11 cellular contexts compared by ENCODE assay signal in genomic region chr5:69048233-69048632, GRCh38. TPM values are rescaled to one million over a fixed set of nuclear protein-coding genes. Genes with fewer than 3 reads are reported as not detected.
DNase-seq lines count a peak whose midpoint lies in the region; ATAC-seq, FAIRE-seq and TF ChIP-seq lines count a peak whose summit lies in the region.
"Had no signal": no experiment of that assay in that cellular context is flagged by ENCODE, and none has a peak within 500 bp of the region (broad histone marks: within the 10 kb centered on the region; RNA-seq: fewer than 3 reads in every experiment).

No MANE protein-coding gene starts in this region.

- H3K23ac ChIP-seq in trophoblast cell (ENCODE audit: low read length) = no peak overlapping the region

- FAIRE-seq in HepG2 (lab: Jason Lieb, UNC) = no peak

- TF ChIP-seq CTCF in Caco-2 (IDR thresholded peaks at IDR 0.05; ENCODE audit: insufficient read depth in 1 of 2, low read depth in 1 of 2, low read length in 1 of 2, severe bottlenecking in 1 of 2, unreplicated experiment in 1 of 2) (peak; percentile 18 to 35), HFF-Myc (IDR thresholded peaks at IDR 0.05; ENCODE audit: low read depth, low read length, missing control alignments) (peak; percentile 29), VCaP (conservative IDR thresholded peaks at IDR 0.05) (peak; percentile 93), HepG2 (CRISPR knock-in tag; IDR thresholded peaks at IDR 0.05) (peak; percentile 45)

- no peaks in the 10 kb centered on the region for H3K9me3 Mint-ChIP-seq in Caco-2 (ENCODE audit: unreplicated experiment)

- H3K9ac ChIP-seq in HepG2 (ENCODE audit: insufficient read depth, low read depth, low read length) = no peak overlapping the region
- H3K9ac ChIP-seq in trophoblast cell (ENCODE audit: low read length) = no peak overlapping the region

- no peak overlapping the region for H3K4me3 Mint-ChIP-seq in Caco-2 (ENCODE audit: unreplicated experiment)

- BruUV-seq in Caco-2 (replicated peaks; lab: Mats Ljungman, UMichigan) = no TSS peak
- no TSS peak for BruUV-seq in HepG2 (replicated peaks; lab: Mats Ljungman, UMichigan)

- H3K79me1 ChIP-seq in trophoblast cell (ENCODE audit: low read length) = peaks cover 2% of the 10 kb centered on the region

- H3K36me3 Mint-ChIP-seq in Caco-2 (ENCODE audit: insufficient read depth, unreplicated experiment) = peaks cover 5% of the 10 kb centered on the region

- H3K4ac ChIP-seq in trophoblast cell (ENCODE audit: low read depth, low read length) = no peak overlapping the region

- no peak overlapping the region for H4K12ac ChIP-seq in trophoblast cell (ENCODE audit: low read depth, low read length)

- no peak overlapping the region for H2BK120ac ChIP-seq in trophoblast cell (ENCODE audit: insufficient read depth, low read length, poor library complexity)

- no peak overlapping the region for H3K14ac ChIP-seq in trophoblast cell (ENCODE audit: low read length)

- no peak overlapping the region for H3K27ac Mint-ChIP-seq in Caco-2 (ENCODE audit: unreplicated experiment)

- H2BK12ac ChIP-seq in trophoblast cell (ENCODE audit: low read length) = no peak overlapping the region

- H3K4me3 ChIP-seq in Caco-2 (ENCODE audit: low read depth, low read length) = no peak overlapping the region
- H3K4me3 ChIP-seq in HFF-Myc (replicated peaks; ENCODE audit: low read depth, low read length) = no peak overlapping the region
- no peak overlapping the region for H3K4me3 ChIP-seq in HepG2 (replicated peaks in 1 of 3; ENCODE audit: insufficient read depth in 1 of 3, low read depth in 2 of 3, low read length in 3 of 3)
- no peak overlapping the region for H3K4me3 ChIP-seq in trophoblast cell (ENCODE audit: low read depth, low read length)
- H3K4me3 ChIP-seq: skin epidermis, tibial nerve had no signal

- DNase-seq in Caco-2 = no peak
- no peak for DNase-seq in HFF-Myc (ENCODE audit: extremely low read depth, low read depth)
- peak; percentile 7 for DNase-seq in HepG2 (ENCODE audit: low spot score)
- DNase-seq in trophoblast cell = no peak
- no peak for DNase-seq in glomerular visceral epithelial cell (ENCODE audit: extremely low spot score)
- DNase-seq in stimulated activated naive CD4-positive, alpha-beta T cell (lab: John Stamatoyannopoulos, UW) = no peak
- DNase-seq: activated naive CD4-positive, alpha-beta T cell treated with Interleukin-2 at 50 U/mL for 16 hours had no signal

- no peaks in the 10 kb centered on the region for H4K20me1 ChIP-seq in HepG2 (ENCODE audit: insufficient read depth, low read length)

- H3K4me1 Mint-ChIP-seq in Caco-2 (ENCODE audit: low read depth, unreplicated experiment) = peaks cover 6% of the 10 kb centered on the region

- TF ChIP-seq EP300 in HepG2 (IDR thresholded peaks at IDR 0.05; ENCODE audit: low read depth in 2 of 2, low read length in 2 of 2) (no peak), HepG2 (CRISPR knock-in tag; IDR thresholded peaks at IDR 0.05; ENCODE audit: borderline replicate concordance) (no peak)

- no peaks in the 10 kb centered on the region for H3K79me2 ChIP-seq in HepG2 (ENCODE audit: insufficient read depth, low read length)
- no peaks in the 10 kb centered on the region for H3K79me2 ChIP-seq in trophoblast cell (ENCODE audit: control insufficient read depth, insufficient read depth, low read length, poor library complexity)

- POLR2A ChIA-PET in Caco-2 (lab: Charles Lee) = no interaction called here
- POLR2A ChIA-PET in HepG2 (lab: Yijun Ruan, JAX) = interaction anchor here (1.5 to 2.6 kb wide), 2 partner anchors 35 to 46 kb away, joined by 3 to 16 read pairs; partner anchors contain the start of gene SLC30A5

- no peaks in the 10 kb centered on the region for H3K9me3 ChIP-seq in Caco-2
- H3K9me3 ChIP-seq in HepG2 (ENCODE audit: low read length) = no peaks in the 10 kb centered on the region
- H3K9me3 ChIP-seq in trophoblast cell (ENCODE audit: insufficient read depth, low read depth, low read length) = no peaks in the 10 kb centered on the region
- H3K9me3 ChIP-seq: tibial nerve had no signal

- H3K18ac ChIP-seq in trophoblast cell (ENCODE audit: low read length) = no peak overlapping the region

- TF ChIP-seq RAD21 in HepG2 (CRISPR knock-in tag; IDR thresholded peaks at IDR 0.05) = no peak

- H4K91ac ChIP-seq in trophoblast cell (ENCODE audit: low read depth, low read length) = no peak overlapping the region

- H2BK5ac ChIP-seq in trophoblast cell (ENCODE audit: low read depth, low read length, poor library complexity) = no peak overlapping the region

- intact Hi-C loops in Caco-2 (cut with micrococcal nuclease; ENCODE audit: unreplicated experiment) = no loop called here
- intact Hi-C loops in HepG2 (cut with micrococcal nuclease; ENCODE audit: unreplicated experiment) = no loop called here

- CTCF ChIA-PET in Caco-2 (lab: Charles Lee) (no interaction called here), HepG2 (lab: Yijun Ruan, JAX; ENCODE audit: low intra/inter-chr PET ratio, low total read pairs) (no interaction called here)

- in situ Hi-C loops in HepG2 (cut with HindIII; ENCODE audit: extremely low pct_ligation_motif_present, low pct_unique_long_range_greater_than_20kb) = no loop called here

- 21% methylated on average over 3 of the region's 3 CpGs for WGBS in HepG2 (ENCODE audit: low lambda C conversion rate)
- WGBS in trophoblast cell (ENCODE audit: extremely low coverage, insufficient coverage, insufficient read length) = no CpG with 5 or more reads among the region's 3 CpGs

- ATAC-seq in HepG2 = peak; percentile 66; the same call in 2 of the 3 replicates
- no peak for ATAC-seq in HG03571 (IDR thresholded peaks at IDR 0.05; ENCODE audit: unreplicated experiment)

- H3K27ac ChIP-seq in VCaP = no peak overlapping the region
- no peak overlapping the region for H3K27ac ChIP-seq in HepG2 (ENCODE audit: extremely low read length, insufficient read depth, low read length)
- no peak overlapping the region for H3K27ac ChIP-seq in trophoblast cell (ENCODE audit: low read depth, low read length)
- H3K27ac ChIP-seq: skin epidermis, tibial nerve had no signal

- peaks cover 3% of the 10 kb centered on the region; the same call in 1 of the 2 replicates for H3K4me1 ChIP-seq in Caco-2
- H3K4me1 ChIP-seq in HepG2 (ENCODE audit: insufficient read depth, low read length) = peaks cover 38% of the 10 kb centered on the region
- peaks cover 0 to 2% of the 10 kb centered on the region in 2 experiments for H3K4me1 ChIP-seq in trophoblast cell (ENCODE audit: control insufficient read depth in 1 of 2, insufficient read depth in 2 of 2, low read length in 2 of 2)

- no peak for TF ChIP-seq POLR2A in HepG2 (IDR thresholded peaks at IDR 0.05; ENCODE audit: insufficient read depth in 1 of 2, low read depth in 2 of 2, low read length in 2 of 2)

- no peaks in the 10 kb centered on the region; the same call in 1 of the 2 replicates for H3K36me3 ChIP-seq in Caco-2 (ENCODE audit: control insufficient read depth, insufficient read depth, low read length)
- no peaks in the 10 kb centered on the region for H3K36me3 ChIP-seq in HepG2 (replicated peaks in 1 of 2; ENCODE audit: control insufficient read depth in 1 of 2, insufficient read depth in 2 of 2, low read length in 2 of 2)
- no peaks in the 10 kb centered on the region for H3K36me3 ChIP-seq in trophoblast cell (ENCODE audit: control insufficient read depth in 1 of 2, insufficient read depth in 2 of 2, low read length in 2 of 2)
- H3K36me3 ChIP-seq: tibial nerve had no signal

- no peak overlapping the region for H2AK5ac ChIP-seq in trophoblast cell (ENCODE audit: low read length)

- H3K4me2 ChIP-seq in HepG2 (ENCODE audit: low read depth, low read length) (no peak overlapping the region), trophoblast cell (ENCODE audit: low read length) (no peak overlapping the region)

- H4K8ac ChIP-seq in trophoblast cell (ENCODE audit: low read depth, low read length) = no peak overlapping the region

- H3K27me3 ChIP-seq in Caco-2 (replicated peaks; ENCODE audit: control insufficient read depth, insufficient read depth, low read length) (no peaks in the 10 kb centered on the region), HepG2 (ENCODE audit: control insufficient read depth in 1 of 2, insufficient read depth in 2 of 2, low read length in 2 of 2) (no peaks in the 10 kb centered on the region), trophoblast cell (ENCODE audit: insufficient read depth, low read length) (no peaks in the 10 kb centered on the region)
- H3K27me3 ChIP-seq: tibial nerve had no signal

- no peaks in the 10 kb centered on the region for H3K27me3 Mint-ChIP-seq in Caco-2 (ENCODE audit: insufficient read depth, unreplicated experiment)

- no peak overlapping the region for H2AFZ ChIP-seq in HepG2 (ENCODE audit: low read length)
- H2AFZ ChIP-seq in trophoblast cell (ENCODE audit: insufficient read depth, low read length, poor library complexity) = no peak overlapping the region

TF ChIP-seq in HepG2, 621 proteins besides CTCF, POLR2A, EP300 and RAD21:
- TF ChIP-seq STAG1 (CRISPR knock-in tag; IDR thresholded peaks at IDR 0.05) (peak; percentile 35), HNRNPUL1 (IDR thresholded peaks at IDR 0.05; ENCODE audit: low read depth, low read length) (no peak)

RNA-seq across cellular contexts. Expression of gene SLC30A5, which starts 45.6 kb away (rescaled TPM):
- total RNA-seq in Caco-2 (2022) (61.7 and 64.5 TPM in 2 replicates), HepG2 (2016; rRNA removed; fragmentation: Illumina TruSeq; extraction: Trizol) (38.0 and 53.6 TPM in 2 replicates)
- total RNA-seq in HepG2 (2016; cell fraction: cytosol; rRNA removed; fragmentation: Illumina TruSeq; extraction: Trizol; ENCODE audit: low read depth) = 31.6 and 34.5 TPM in 2 replicates
- total RNA-seq in HepG2 (2016; cell fraction: insoluble cytoplasmic fraction; rRNA removed; fragmentation: Illumina TruSeq; extraction: Trizol) = 30.3 and 45.5 TPM in 2 replicates
- 49.5 and 53.4 TPM in 2 replicates for total RNA-seq in HepG2 (2016; cell fraction: membrane; rRNA removed; fragmentation: Illumina TruSeq; extraction: Trizol)
- total RNA-seq in HepG2 (2016; cell fraction: nucleus; rRNA removed; fragmentation: Illumina TruSeq; extraction: Trizol) = 45.0 and 49.8 TPM in 2 replicates
- 40.7 and 46.0 TPM in 2 replicates for polyA plus RNA-seq in HepG2 (2011; rRNA removed)
- polyA plus RNA-seq in HepG2 (2011; cell fraction: cytosol; rRNA removed) = 20.8 and 26.3 TPM in 2 replicates
- 12.8 and 20.0 TPM in 2 replicates for polyA plus RNA-seq in HepG2 (2011; cell fraction: nucleus; rRNA removed)
- polyA plus RNA-seq in HepG2 (2012) = 20.2 and 28.1 TPM in 2 replicates
- polyA plus RNA-seq in HepG2 (2016; cell fraction: cytosol; fragmentation: Illumina TruSeq; extraction: Trizol; ENCODE audit: low read depth) = 41.7 and 42.9 TPM in 2 replicates
- polyA plus RNA-seq in HepG2 (2016; cell fraction: insoluble cytoplasmic fraction; fragmentation: Illumina TruSeq; extraction: Trizol; ENCODE audit: low read depth) = 33.4 and 37.3 TPM in 2 replicates
- polyA plus RNA-seq in HepG2 (2016; cell fraction: membrane; fragmentation: Illumina TruSeq; extraction: Trizol; ENCODE audit: low read depth) = 52.5 and 54.7 TPM in 2 replicates
- 77.8 and 87.7 TPM in 2 replicates for polyA plus RNA-seq in HepG2 (2016; cell fraction: nucleus; fragmentation: Illumina TruSeq; extraction: Trizol; ENCODE audit: insufficient read depth, low read depth)
- 145 and 157 TPM in 2 replicates for polyA minus RNA-seq in HepG2 (2011; rRNA and poly(A)+ RNA removed; ENCODE audit: low replicate concordance)
- 35.9 and 43.9 TPM in 2 replicates for polyA minus RNA-seq in HepG2 (2011; cell fraction: cytosol; rRNA and poly(A)+ RNA removed)
- polyA minus RNA-seq in HepG2 (2011; cell fraction: nucleus; rRNA and poly(A)+ RNA removed) = 20.1 and 27.8 TPM in 2 replicates
- 47.1 and 54.6 TPM in 2 replicates for polyA plus RNA-seq in trophoblast cell (2013)

Comparison
In these comparisons a context has a peak if more than half of its experiments do, and no peak if none do; other contexts are left out.
1. CTCF ChIP-seq: peak in every context shown above with its lines; median percentile 93 in VCaP; 45 in HepG2; 29 in HFF-Myc; 26 in Caco-2.